Comparison of ENCODE assay signal across 9 cellular contexts in genomic region chr19:11622401-11622800, GRCh38. TPM values are rescaled to one million over a fixed set of nuclear protein-coding genes. Genes with fewer than 3 reads are reported as not detected.
DNase-seq lines count a peak whose midpoint lies in the region; ATAC-seq, FAIRE-seq and TF ChIP-seq lines count a peak whose summit lies in the region.
"Not testable (repeated sequence)": the region's sequence is repeated elsewhere in the genome, so short reads cannot be mapped to it uniquely, and the experiment has no call there.
"Had no signal": no experiment of that assay in that cellular context is flagged by ENCODE, and none has a peak within 500 bp of the region (broad histone marks: within the 10 kb centered on the region; RNA-seq: fewer than 3 reads in every experiment).

No MANE protein-coding gene starts in this region.

- not testable (repeated sequence) for H4K91ac ChIP-seq in trophoblast cell (ENCODE audit: low read depth, low read length)

- TF ChIP-seq RAD21 in K562 (CRISPR knock-in tag; conservative IDR thresholded peaks at IDR 0.05 in 1 of 2, IDR thresholded peaks at IDR 0.05 in 1 of 2) = not testable (repeated sequence)

- CTCF ChIA-PET in K562 (lab: Yijun Ruan, JAX; ENCODE audit: low intra/inter-chr PET ratio) = not testable (repeated sequence)

- H3K79me2 ChIP-seq in K562 (ENCODE audit: control insufficient read depth, insufficient read depth, low read length); trophoblast cell (ENCODE audit: control insufficient read depth, insufficient read depth, low read length, poor library complexity): not testable (repeated sequence)

- not testable (repeated sequence) for H3K79me1 ChIP-seq in trophoblast cell (ENCODE audit: low read length)

- H3K9me3 Mint-ChIP-seq in HFFc6 (peaks cover 20% of the 10 kb centered on the region), type B pancreatic cell (peaks cover 18% of the 10 kb centered on the region)

- not testable (repeated sequence) for H2BK5ac ChIP-seq in trophoblast cell (ENCODE audit: low read depth, low read length, poor library complexity)

- not testable (repeated sequence) for TF ChIP-seq CTCF in HFFc6 (IDR thresholded peaks at IDR 0.05); K562 (IDR thresholded peaks at IDR 0.05 in 2 of 3, conservative IDR thresholded peaks at IDR 0.05 in 1 of 3; ENCODE audit: insufficient read depth in 2 of 3, low read depth in 1 of 3, low read length in 3 of 3); foreskin keratinocyte (conservative IDR thresholded peaks at IDR 0.05); type B pancreatic cell (conservative IDR thresholded peaks at IDR 0.05)

- 39% methylated on average over 3 of the region's 3 CpGs for WGBS in K562 (ENCODE audit: insufficient coverage, low coverage, missing lambda C conversion rate)
- no CpG with 5 or more reads among the region's 3 CpGs for WGBS in trophoblast cell (ENCODE audit: extremely low coverage, insufficient coverage, insufficient read length)

- not testable (repeated sequence) for H3K27ac ChIP-seq in K562 (ENCODE audit: extremely low read depth, low read depth, low read length); foreskin keratinocyte; trophoblast cell (ENCODE audit: low read depth, low read length)
- peak overlapping the region; percentile 59 for H3K27ac ChIP-seq in epithelial cell of prostate

- not testable (repeated sequence) for H3K4me2 ChIP-seq in K562 (ENCODE audit: insufficient read depth, low read length); trophoblast cell (ENCODE audit: low read length)

- peaks cover 49% of the 10 kb centered on the region for H3K36me3 Mint-ChIP-seq in HFFc6 (ENCODE audit: low read depth)
- H3K36me3 Mint-ChIP-seq in type B pancreatic cell = peaks cover 54% of the 10 kb centered on the region

- not testable (repeated sequence) for H3K9me1 ChIP-seq in K562 (ENCODE audit: control insufficient read depth, insufficient read depth, low read length)

- H3K36me3 ChIP-seq in K562 (ENCODE audit: control insufficient read depth, insufficient read depth, low read length) (peaks cover 35% of the 10 kb centered on the region), trophoblast cell (ENCODE audit: control insufficient read depth in 1 of 2, insufficient read depth in 2 of 2, low read length in 2 of 2) (peaks cover 15 to 33% of the 10 kb centered on the region in 2 experiments)

- not testable (repeated sequence) for TF ChIP-seq EP300 in K562 (IDR thresholded peaks at IDR 0.05; ENCODE audit: low read length)

- H2AFZ ChIP-seq in K562 (ENCODE audit: low read depth, low read length); trophoblast cell (ENCODE audit: insufficient read depth, low read length, poor library complexity): not testable (repeated sequence)

- H3K9me3 ChIP-seq in K562 (replicated peaks; ENCODE audit: control insufficient read depth, insufficient read depth, low read depth, low read length); trophoblast cell (ENCODE audit: insufficient read depth, low read depth, low read length): not testable (repeated sequence)

- POLR2A ChIA-PET in K562 (lab: Yijun Ruan, JAX) = interaction anchor here (0.6 to 1.2 kb wide), 3 partner anchors 14 to 377 kb away, joined by 3 to 4 read pairs (median 3); no protein-coding TSS in a partner anchor

- not testable (repeated sequence) for H3K14ac ChIP-seq in trophoblast cell (ENCODE audit: low read length)

- not testable (repeated sequence) for H2AK5ac ChIP-seq in trophoblast cell (ENCODE audit: low read length)

- intact Hi-C loops in K562 (cut with micrococcal nuclease) = not testable (repeated sequence)

- not testable (repeated sequence) for H3K4me3 ChIP-seq in K562; trophoblast cell (ENCODE audit: low read depth, low read length)

- not testable (repeated sequence) for H3K9ac ChIP-seq in K562 (ENCODE audit: insufficient read depth in 1 of 2, low read depth in 2 of 2, low read length in 2 of 2); trophoblast cell (ENCODE audit: low read length)

- not testable (repeated sequence) for TF ChIP-seq POLR2A in K562 (conservative IDR thresholded peaks at IDR 0.05)

- not testable (repeated sequence) for H3K27ac Mint-ChIP-seq in HFFc6
- peak overlapping the region; percentile 56 for H3K27ac Mint-ChIP-seq in type B pancreatic cell

- not testable (repeated sequence) for H2BK12ac ChIP-seq in trophoblast cell (ENCODE audit: low read length)

- not testable (repeated sequence) for H3K23ac ChIP-seq in trophoblast cell (ENCODE audit: low read length)

- H3K4ac ChIP-seq in trophoblast cell (ENCODE audit: low read depth, low read length) = not testable (repeated sequence)

- in situ Hi-C loops in K562 (cut with MboI) = not testable (repeated sequence)

- H3K4me3 Mint-ChIP-seq in HFFc6, type B pancreatic cell: not testable (repeated sequence)

- DNase-seq in EH (ENCODE audit: low read depth) (peak; percentile 16), HFFc6 (peak; percentile 41), SIG-M5 treated with dmso at 0.1 percent for 504 hours (lab: John Stamatoyannopoulos, UW; ENCODE audit: unreplicated experiment) (peak; percentile 7), epithelial cell of prostate (ENCODE audit: low read depth, low spot score) (peak; percentile 8), foreskin keratinocyte (peak; percentile 32 to 78), trophoblast cell (peak; percentile 58 to 80)
- not testable (repeated sequence) for DNase-seq in K562 (ENCODE audit: extremely low read depth in 1 of 4, low spot score in 3 of 4); type B pancreatic cell (ENCODE audit: extremely low spot score, unreplicated experiment)

- H4K12ac ChIP-seq in trophoblast cell (ENCODE audit: low read depth, low read length) = not testable (repeated sequence)

- H3K4me1 ChIP-seq in K562 (replicated peaks in 1 of 2; ENCODE audit: control insufficient read depth in 2 of 2, insufficient read depth in 2 of 2, low read length in 2 of 2); foreskin keratinocyte; trophoblast cell (ENCODE audit: control insufficient read depth in 1 of 2, insufficient read depth in 2 of 2, low read length in 2 of 2): not testable (repeated sequence)

- H3K4me1 Mint-ChIP-seq in HFFc6 (ENCODE audit: low read depth) (peaks cover 29% of the 10 kb centered on the region), type B pancreatic cell (ENCODE audit: unreplicated experiment) (peaks cover 14% of the 10 kb centered on the region)

- not testable (repeated sequence) for H3K18ac ChIP-seq in trophoblast cell (ENCODE audit: low read length)

- not testable (repeated sequence) for H4K8ac ChIP-seq in trophoblast cell (ENCODE audit: low read depth, low read length)

- not testable (repeated sequence) for H3K27me3 ChIP-seq in K562 (ENCODE audit: control insufficient read depth in 2 of 2, insufficient read depth in 2 of 2, low read length in 2 of 2); trophoblast cell (ENCODE audit: insufficient read depth, low read length)
- peaks cover 14% of the 10 kb centered on the region for H3K27me3 ChIP-seq in foreskin keratinocyte

- not testable (repeated sequence) for BruUV-seq in K562 (replicated peaks; lab: Mats Ljungman, UMichigan)

- H2BK120ac ChIP-seq in trophoblast cell (ENCODE audit: insufficient read depth, low read length, poor library complexity) = not testable (repeated sequence)

- ATAC-seq in K562, foreskin keratinocyte: not testable (repeated sequence)

- FAIRE-seq in K562 (lab: Jason Lieb, UNC) = not testable (repeated sequence)

- H4K20me1 ChIP-seq in K562 (replicated peaks; ENCODE audit: control insufficient read depth, insufficient read depth, low read length) = not testable (repeated sequence)

- H3K27me3 Mint-ChIP-seq in HFFc6 (ENCODE audit: insufficient read depth) (peaks cover 22% of the 10 kb centered on the region), type B pancreatic cell (peaks cover 37% of the 10 kb centered on the region)

RNA-seq across cellular contexts. Expression of gene ZNF627, which starts 25.1 kb away (rescaled TPM):
- total RNA-seq in HFFc6 (2021; fragmentation: NEBNext Ultra II Directional; extraction: Animal tissue kit (Norgen Biotek cat#: 25700)) = 1 to 10 TPM; 5.7 to 8.7 (median 7.5) TPM
- total RNA-seq in K562 (2011; cell fraction: chromatin; rRNA removed; ENCODE audit: low replicate concordance) = 24.3 and 45.7 TPM in 2 replicates
- 18.7 and 22.2 TPM in 2 replicates for total RNA-seq in K562 (2011; cell fraction: nucleolus; rRNA removed)
- 21.5 and 27.6 TPM in 2 replicates for total RNA-seq in K562 (2011; cell fraction: nucleoplasm; rRNA removed)
- total RNA-seq in K562 (2014; rRNA removed) (7.0 and 7.5 TPM in 2 replicates), K562 (2014; rRNA removed; fragmentation: Illumina TruSeq; extraction: Trizol) (16.6 and 21.7 TPM in 2 replicates), K562 (2015; rRNA removed; fragmentation: Illumina TruSeq; extraction: Trizol) (13.1 and 14.3 TPM in 2 replicates), K562 (2021) (10.0 and 10.6 TPM in 2 replicates), foreskin keratinocyte (8.0 and 9.3 TPM in 2 replicates), type B pancreatic cell (ENCODE audit: low replicate concordance) (21.6 and 26.1 TPM in 2 replicates)
- polyA plus RNA-seq in K562 (2011; rRNA removed) (16.5 and 19.9 TPM in 2 replicates), K562 (2014; fragmentation: Illumina TruSeq; extraction: Trizol) (11.0 and 11.7 TPM in 2 replicates), K562 (2014; fragmentation: Nextera tagmentation; extraction: Ambion mirVana) (1 to 10 TPM; 6.6 to 6.9 TPM), K562 (2014; rRNA removed) (5.6 and 6.4 TPM in 2 replicates), foreskin keratinocyte (3.2 and 3.5 TPM in 2 replicates)
- polyA plus RNA-seq in K562 (2011; cell fraction: cytosol; rRNA removed) = 5.5 and 10.6 TPM in 2 replicates
- polyA plus RNA-seq in K562 (2011; cell fraction: nucleus; rRNA removed) = 9.8 and 12.6 TPM in 2 replicates
- polyA plus RNA-seq in K562 (2012) = 6.5 and 11.4 TPM in 2 replicates
- polyA minus RNA-seq in K562 (2011; rRNA and poly(A)+ RNA removed) = 30.8 and 38.6 TPM in 2 replicates
- polyA minus RNA-seq in K562 (2011; cell fraction: cytosol; rRNA and poly(A)+ RNA removed) = 9.9 and 10.5 TPM in 2 replicates
- polyA minus RNA-seq in K562 (2011; cell fraction: nucleus; rRNA and poly(A)+ RNA removed) = 5.8 and 14.1 TPM in 2 replicates
- 9.9 and 10.1 TPM in 2 replicates for polyA plus RNA-seq in trophoblast cell (2013)

RNA-seq across cellular contexts. Expression of gene ACP5, which starts 45.0 kb away (rescaled TPM):
- 1 to 10 TPM; 1.5 to 2.8 (median 2.3) TPM for total RNA-seq in HFFc6 (2021; fragmentation: NEBNext Ultra II Directional; extraction: Animal tissue kit (Norgen Biotek cat#: 25700))
- not detected in 2 replicates for total RNA-seq in K562 (2011; cell fraction: chromatin; rRNA removed; ENCODE audit: low replicate concordance)
- 0.53 and 0.67 TPM in 2 replicates for total RNA-seq in K562 (2011; cell fraction: nucleolus; rRNA removed)
- total RNA-seq in K562 (2011; cell fraction: nucleoplasm; rRNA removed) = 0.69 TPM in 1 of 2 replicates, not detected in the other
- 0.27 and 0.45 TPM in 2 replicates for total RNA-seq in K562 (2014; rRNA removed)
- 0.29 and 0.41 TPM in 2 replicates for total RNA-seq in K562 (2014; rRNA removed; fragmentation: Illumina TruSeq; extraction: Trizol)
- 0.79 and 1.1 TPM in 2 replicates for total RNA-seq in K562 (2015; rRNA removed; fragmentation: Illumina TruSeq; extraction: Trizol)
- total RNA-seq in K562 (2021) = 0.62 and 0.85 TPM in 2 replicates
- 0.26 and 1.0 TPM in 2 replicates for polyA plus RNA-seq in K562 (2011; rRNA removed)
- 0.89 and 1.3 TPM in 2 replicates for polyA plus RNA-seq in K562 (2011; cell fraction: cytosol; rRNA removed)
- polyA plus RNA-seq in K562 (2011; cell fraction: nucleus; rRNA removed) = 0.58 and 1.1 TPM in 2 replicates
- polyA plus RNA-seq in K562 (2012) = 1.1 and 16.7 TPM in 2 replicates
- polyA plus RNA-seq in K562 (2014; fragmentation: Illumina TruSeq; extraction: Trizol) = 0.22 and 0.33 TPM in 2 replicates
- under 1 TPM in 1 of 2 experiments, not detected in 1; 0.06 TPM for polyA plus RNA-seq in K562 (2014; fragmentation: Nextera tagmentation; extraction: Ambion mirVana)
- polyA plus RNA-seq in K562 (2014; rRNA removed) = 0.34 and 0.45 TPM in 2 replicates
- polyA minus RNA-seq in K562 (2011; rRNA and poly(A)+ RNA removed) = 0.21 and 0.30 TPM in 2 replicates
- polyA minus RNA-seq in K562 (2011; cell fraction: cytosol; rRNA and poly(A)+ RNA removed) = not detected in 2 replicates
- 0.33 TPM in 1 of 2 replicates, not detected in the other for polyA minus RNA-seq in K562 (2011; cell fraction: nucleus; rRNA and poly(A)+ RNA removed)
- total RNA-seq in foreskin keratinocyte = 13.2 and 14.5 TPM in 2 replicates
- polyA plus RNA-seq in foreskin keratinocyte = 15.0 and 17.4 TPM in 2 replicates
- polyA plus RNA-seq in trophoblast cell (2013) = 0.66 and 0.76 TPM in 2 replicates
- 3.2 and 6.0 TPM in 2 replicates for total RNA-seq in type B pancreatic cell (ENCODE audit: low replicate concordance)
- total RNA-seq: G401 had no signal
